ENCODE assay signal across 1 cellular context in genomic region chr11:71567196-71567595, GRCh38.
A peak's percentile ranks its signal among the peaks of the same experiment; 100 is the strongest.
TF ChIP-seq lines count a peak whose summit lies in the region.

No MANE protein-coding gene starts in this region.

TF ChIP-seq in HepG2, 621 proteins besides CTCF, POLR2A, EP300 and RAD21:
- TF ChIP-seq SAP130 (CRISPR knock-in tag; IDR thresholded peaks at IDR 0.05; ENCODE audit: low read depth) = 0 out of 2 replicates have a peak, but pooled peaks have one; percentile 14
